In the genomic region with DNA sequence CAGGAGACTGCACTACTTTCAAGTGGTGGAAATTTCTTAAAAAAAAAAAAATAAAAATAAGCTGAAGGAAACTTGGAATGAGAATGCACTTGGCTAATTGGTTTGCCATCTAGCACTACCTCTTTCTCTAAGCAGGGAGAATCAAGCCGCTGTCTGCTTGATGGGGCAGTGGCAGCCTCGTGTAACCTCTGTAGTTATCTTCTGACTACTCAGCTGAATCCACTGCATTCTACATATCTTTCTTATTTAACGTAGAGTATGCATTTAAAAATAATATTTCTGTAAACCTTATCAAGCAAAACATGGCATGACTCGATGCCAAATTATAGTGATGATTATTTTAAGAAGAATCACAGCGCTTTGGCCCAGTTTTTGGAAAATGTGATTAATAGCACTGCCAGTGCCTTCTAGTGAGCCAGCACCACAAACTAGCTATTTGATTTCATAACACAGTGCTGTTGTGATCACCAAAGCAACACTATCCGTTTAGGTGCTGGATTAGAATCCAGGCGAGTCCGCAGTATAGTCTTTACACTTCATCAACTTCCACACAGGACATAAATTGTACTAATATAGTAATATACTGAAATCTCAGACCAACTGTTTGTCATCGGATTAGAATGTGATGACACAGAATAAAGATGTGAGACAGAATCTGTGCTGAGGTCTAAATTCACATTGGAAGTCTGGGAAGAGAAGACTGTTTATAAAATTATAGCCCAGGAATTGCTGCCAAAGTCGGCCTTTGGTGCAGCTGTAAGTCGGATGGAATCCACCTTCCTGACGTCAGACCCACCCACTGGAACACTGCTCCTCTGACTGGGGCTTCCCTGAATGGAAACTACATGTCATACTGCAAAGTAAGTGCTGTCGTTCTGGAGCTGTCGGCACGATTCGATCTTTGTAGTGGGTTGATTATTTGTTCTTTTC, we compare ENCODE assay signal across 10 cellular contexts.
DNase-seq lines count a peak whose midpoint lies in the region; ATAC-seq, FAIRE-seq and TF ChIP-seq lines count a peak whose summit lies in the region.
"Had no signal": no experiment of that assay in that cellular context is flagged by ENCODE, and none has a peak within 500 bp of the region (broad histone marks: within the 10 kb centered on the region; RNA-seq: fewer than 3 reads in every experiment).

No MANE protein-coding gene starts in this region.

- no peak for TF ChIP-seq CTCF in bronchial epithelial cell (IDR thresholded peaks at IDR 0.05; ENCODE audit: insufficient read depth, low read length, severe bottlenecking)
- no peak for TF ChIP-seq CTCF in kidney epithelial cell (IDR thresholded peaks at IDR 0.05; ENCODE audit: insufficient read depth, low read length, poor library complexity, severe bottlenecking)
- no peak for TF ChIP-seq CTCF in suprapubic skin (IDR thresholded peaks at IDR 0.05)

- TF ChIP-seq EP300 in suprapubic skin (IDR thresholded peaks at IDR 0.05): peak; percentile 73

- DNase-seq in HT1080 (ENCODE audit: low read depth): peak; percentile 85
- peak; percentile 82 for DNase-seq in bronchial epithelial cell (ENCODE audit: low read depth)
- DNase-seq in kidney epithelial cell (ENCODE audit: low read depth): peak; percentile 91
- peak; percentile 68 to 78 for DNase-seq in suprapubic skin (ENCODE audit: low spot score in 2 of 2)
- no peak for DNase-seq in NCI-H526 (lab: John Stamatoyannopoulos, UW)
- DNase-seq in NCI-H1930 (lab: John Stamatoyannopoulos, UW): no peak
- DNase-seq in DMS153 treated with DMSO at 0.1 percent for 48 hours (lab: John Stamatoyannopoulos, UW; ENCODE audit: unreplicated experiment): no peak
- DNase-seq: NCI-H2081 treated with DMSO at 0.1 percent for 48 hours had no signal

- H3K27ac ChIP-seq in suprapubic skin: peak overlapping the region; percentile 61

- no peak for TF ChIP-seq POLR2A in suprapubic skin (IDR thresholded peaks at IDR 0.05)

- 46% methylated on average over 16 of the region's 16 CpGs for WGBS in suprapubic skin

- H3K9me3 ChIP-seq in suprapubic skin: no peaks in the 10 kb centered on the region

- peaks cover 4% of the 10 kb centered on the region for H3K4me1 ChIP-seq in suprapubic skin

- H3K4me3 ChIP-seq in bronchial epithelial cell (ENCODE audit: low read depth, low read length) (no peak overlapping the region), kidney epithelial cell (ENCODE audit: low read depth, low read length) (no peak overlapping the region), suprapubic skin (no peak overlapping the region)
- H3K4me3 ChIP-seq: dorsolateral prefrontal cortex had no signal

- ATAC-seq in HG02588 (IDR thresholded peaks at IDR 0.05; ENCODE audit: unreplicated experiment): no peak

- FAIRE-seq in bronchial epithelial cell (lab: Jason Lieb, UNC): no peak

- no peaks in the 10 kb centered on the region for H3K36me3 ChIP-seq in bronchial epithelial cell (ENCODE audit: control insufficient read depth, insufficient read depth, low read length)
- no peaks in the 10 kb centered on the region for H3K36me3 ChIP-seq in kidney epithelial cell (ENCODE audit: control insufficient read depth, insufficient read depth, low read length)
- no peaks in the 10 kb centered on the region for H3K36me3 ChIP-seq in suprapubic skin

- H3K27me3 ChIP-seq in bronchial epithelial cell (ENCODE audit: control insufficient read depth, insufficient read depth, low read length) (no peaks in the 10 kb centered on the region), kidney epithelial cell (ENCODE audit: control insufficient read depth, insufficient read depth, low read length) (no peaks in the 10 kb centered on the region), suprapubic skin (no peaks in the 10 kb centered on the region)

Comparison
In these comparisons a context has a peak if more than half of its experiments do, and no peak if none do; other contexts are left out.
1. DNase-seq: peak in HT1080 (single experiment), bronchial epithelial cell (single experiment), kidney epithelial cell (single experiment) and suprapubic skin (2 of 2); none in NCI-H526 (0 of 2), NCI-H1930 (0 of 2) and DMS153 treated with DMSO at 0.1 percent for 48 hours (single experiment).